In the genomic region with DNA sequence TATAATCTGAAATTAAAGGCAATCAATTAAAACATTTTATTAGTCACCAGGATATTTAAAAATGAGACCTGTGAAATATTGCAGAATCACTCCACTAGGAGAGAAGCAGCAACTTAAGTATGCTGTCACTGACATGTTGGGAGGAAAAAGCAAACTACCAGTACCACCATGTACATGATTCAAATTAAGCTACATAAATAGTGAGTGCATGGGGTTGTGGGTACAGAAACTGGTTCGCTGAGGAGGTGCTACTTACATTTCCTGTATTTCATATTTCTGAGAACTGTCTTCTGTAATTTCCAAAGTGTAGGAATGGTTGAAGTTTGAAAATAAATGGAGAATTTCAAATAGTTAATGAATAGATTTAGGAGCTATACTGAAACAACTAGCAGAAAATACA, we compare ENCODE assay signal across 9 cellular contexts. TPM values are rescaled to one million over a fixed set of nuclear protein-coding genes. Genes with fewer than 3 reads are reported as not detected.
DNase-seq lines count a peak whose midpoint lies in the region; ATAC-seq, FAIRE-seq and TF ChIP-seq lines count a peak whose summit lies in the region.
"Had no signal": no experiment of that assay in that cellular context is flagged by ENCODE, and none has a peak within 500 bp of the region (broad histone marks: within the 10 kb centered on the region; RNA-seq: fewer than 3 reads in every experiment).

No MANE protein-coding gene starts in this region.

- H3K9me3 Mint-ChIP-seq in CD14-positive monocyte = no peaks in the 10 kb centered on the region
- H3K9me3 Mint-ChIP-seq in natural killer cell treated with Interleukin-12 subunit alpha and Interleukin-12 subunit beta and Interleukin-15 and Interleukin-18, amount 100 ng/mL, for 72 hours = no peaks in the 10 kb centered on the region

- FAIRE-seq in GM12878 (lab: Jason Lieb, UNC) = no peak

- no peaks in the 10 kb centered on the region for H3K27me3 ChIP-seq in HAP-1 (ENCODE audit: low read depth)
- no peaks in the 10 kb centered on the region for H3K27me3 ChIP-seq in GM12878 (replicated peaks in 1 of 2; ENCODE audit: control insufficient read depth in 2 of 2, insufficient read depth in 2 of 2, low read length in 1 of 2)

- peak; percentile 34 for ATAC-seq in GM12878
- ATAC-seq in natural killer cell treated with Interleukin-12 subunit alpha and Interleukin-12 subunit beta and Interleukin-15 and Interleukin-18, amount 100 ng/mL, for 72 hours = no peak
- no peak for ATAC-seq in HG02884 (IDR thresholded peaks at IDR 0.05; ENCODE audit: unreplicated experiment)

- peaks cover 0 to 4% (median 0%) of the 10 kb centered on the region in 3 donors for H3K27me3 Mint-ChIP-seq in CD14-positive monocyte (ENCODE audit: low read depth in 3 of 3)
- H3K27me3 Mint-ChIP-seq in natural killer cell treated with Interleukin-12 subunit alpha and Interleukin-12 subunit beta and Interleukin-15 and Interleukin-18, amount 100 ng/mL, for 72 hours = no peaks in the 10 kb centered on the region

- TF ChIP-seq EP300 in GM12878 (IDR thresholded peaks at IDR 0.05; ENCODE audit: borderline replicate concordance in 1 of 2, control insufficient read depth in 1 of 2, low read depth in 2 of 2, low read length in 2 of 2) = no peak

- peak overlapping the region; percentile 91 for H3K4me2 ChIP-seq in GM12878 (ENCODE audit: control insufficient read depth, insufficient read depth)

- H3K4me3 ChIP-seq in HAP-1 (peak overlapping the region; percentile 86), GM12878 (peak overlapping the region; percentile 93)

- no peaks in the 10 kb centered on the region for H3K36me3 ChIP-seq in HAP-1 (replicated peaks)
- no peaks in the 10 kb centered on the region for H3K36me3 ChIP-seq in GM12878 (ENCODE audit: control insufficient read depth in 2 of 2, insufficient read depth in 2 of 2, low read length in 1 of 2)

- DNase-seq in CD14-positive monocyte (ENCODE audit: low spot score) (no peak), HAP-1 (ENCODE audit: low spot score in 2 of 2) (no peak), GM12878 (ENCODE audit: low read depth, low spot score) (no peak), NCI-H146 treated with DMSO at 0.1 percent for 48 hours (lab: John Stamatoyannopoulos, UW; ENCODE audit: unreplicated experiment) (no peak), HEK293T (ENCODE audit: extremely low spot score) (no peak), NCI-H526 (lab: John Stamatoyannopoulos, UW) (no peak)
- DNase-seq in natural killer cell treated with Interleukin-12 subunit alpha and Interleukin-12 subunit beta and Interleukin-15 and Interleukin-18, amount 100 ng/mL, for 72 hours (ENCODE audit: low spot score) = no peak
- DNase-seq: SHP77 treated with DMSO at 0.1 percent for 48 hours had no signal

- intact Hi-C loops in CD14-positive monocyte (cut with micrococcal nuclease) (no loop called here), GM12878 (cut with micrococcal nuclease; ENCODE audit: unreplicated experiment) (loop anchor here (2.0 kb wide), 1 partner anchor 186 kb away; no protein-coding TSS in a partner anchor)

- peak overlapping the region; percentile 100 for H3K27ac ChIP-seq in GM12878 (ENCODE audit: control insufficient read depth, insufficient read depth)

- TF ChIP-seq RAD21 in GM12878 (IDR thresholded peaks at IDR 0.05; ENCODE audit: insufficient read depth, low read depth, low read length) = no peak

- POLR2A ChIA-PET in GM12878 (lab: Charles Lee) = interaction anchor here (0.7 to 3.4 kb wide), 18 partner anchors 9 to 852 kb away, joined by 3 to 27 read pairs (median 4); no protein-coding TSS in a partner anchor
- POLR2A ChIA-PET in HEK293T (lab: Yijun Ruan, JAX) = interaction anchor here (1.0 to 2.0 kb wide), 7 partner anchors 9 to 249 kb away, joined by 3 to 11 read pairs (median 5); a partner anchor contains a TSS

- H3K4me1 Mint-ChIP-seq in CD14-positive monocyte = peaks cover 42% of the 10 kb centered on the region
- H3K4me1 Mint-ChIP-seq in natural killer cell treated with Interleukin-12 subunit alpha and Interleukin-12 subunit beta and Interleukin-15 and Interleukin-18, amount 100 ng/mL, for 72 hours (ENCODE audit: low read depth in 2 of 2) = peaks cover 21 to 33% of the 10 kb centered on the region in 2 donors

- in situ Hi-C loops in HAP-1 (cut with MboI; ENCODE audit: low sequenced_read_pairs) (loop anchor here (25.0 kb wide), 2 partner anchors 247 to 547 kb away; no protein-coding TSS in a partner anchor), GM12878 (cut with MboI) (loop anchor here (10.0 to 25.0 kb wide), 2 partner anchors 54 to 247 kb away; no protein-coding TSS in a partner anchor)

- H3K9me3 ChIP-seq in HAP-1 (no peaks in the 10 kb centered on the region), GM12878 (replicated peaks; ENCODE audit: control insufficient read depth, insufficient read depth, low read length) (no peaks in the 10 kb centered on the region)

- peak overlapping the region in 1 of 2 donors; percentile 91 for H3K4me3 Mint-ChIP-seq in CD14-positive monocyte
- peak overlapping the region; percentile 97 for H3K4me3 Mint-ChIP-seq in natural killer cell treated with Interleukin-12 subunit alpha and Interleukin-12 subunit beta and Interleukin-15 and Interleukin-18, amount 100 ng/mL, for 72 hours

- H3K36me3 Mint-ChIP-seq in CD14-positive monocyte = no peaks in the 10 kb centered on the region
- no peaks in the 10 kb centered on the region for H3K36me3 Mint-ChIP-seq in natural killer cell treated with Interleukin-12 subunit alpha and Interleukin-12 subunit beta and Interleukin-15 and Interleukin-18, amount 100 ng/mL, for 72 hours

- H3K27ac Mint-ChIP-seq in CD14-positive monocyte = peak overlapping the region; percentile 5 to 99 (median 80)
- peak overlapping the region; percentile 95 to 96 for H3K27ac Mint-ChIP-seq in natural killer cell treated with Interleukin-12 subunit alpha and Interleukin-12 subunit beta and Interleukin-15 and Interleukin-18, amount 100 ng/mL, for 72 hours

- TF ChIP-seq POLR2A in GM12878 (IDR thresholded peaks at IDR 0.05; ENCODE audit: low read depth, low read length) = no peak

- peak overlapping the region; percentile 30; the same call in 1 of the 2 replicates for H2AFZ ChIP-seq in GM12878 (ENCODE audit: control insufficient read depth, low read depth, low read length)

- SMC1A ChIA-PET in GM12878 (lab: Charles Lee; ENCODE audit: uncharacterized antibody, unreplicated experiment) = interaction anchor here (0.7 to 8.9 kb wide), 26 partner anchors 9 to 248 kb away, joined by 3 to 244 read pairs (median 5); a partner anchor contains a TSS

- H3K9ac ChIP-seq in GM12878 (ENCODE audit: control insufficient read depth, insufficient read depth, low read length) = peak overlapping the region; percentile 100

- CTCF ChIA-PET in GM12878 (lab: Yijun Ruan, JAX) = interaction anchor here (0.8 to 2.7 kb wide), 5 partner anchors 97 to 249 kb away, joined by 3 to 16 read pairs (median 5); a partner anchor contains a TSS
- CTCF ChIA-PET in HEK293T (lab: Yijun Ruan, JAX) = no interaction called here

- H3K4me1 ChIP-seq in HAP-1 = peaks cover 58% of the 10 kb centered on the region
- peaks cover 20% of the 10 kb centered on the region for H3K4me1 ChIP-seq in GM12878 (ENCODE audit: control insufficient read depth, insufficient read depth, low read length)

- H3K79me2 ChIP-seq in GM12878 (ENCODE audit: control insufficient read depth, insufficient read depth, low read length) = peaks cover 1% of the 10 kb centered on the region

- 22% methylated on average over 1 of the region's 1 CpG for WGBS in GM12878 (ENCODE audit: insufficient coverage, insufficient replicate concordance, low lambda C conversion rate, missing lambda C conversion rate)

- H4K20me1 ChIP-seq in GM12878 (ENCODE audit: control insufficient read depth, insufficient read depth) = no peaks in the 10 kb centered on the region

- TF ChIP-seq CTCF in CD14-positive monocyte (IDR thresholded peaks at IDR 0.05) (no peak), GM12878 (IDR thresholded peaks at IDR 0.05 in 2 of 3, conservative IDR thresholded peaks at IDR 0.05 in 1 of 3; ENCODE audit: control insufficient read depth in 2 of 3, extremely low read depth in 1 of 3, insufficient read depth in 1 of 3, low read depth in 3 of 3, low read length in 3 of 3) (no peak)

- BruUV-seq in GM12878 (replicated peaks; lab: Mats Ljungman, UMichigan) = no TSS peak

- RAD21 ChIA-PET in GM12878 (lab: Charles Lee; ENCODE audit: unreplicated experiment) = interaction anchor here (0.9 to 7.1 kb wide), 21 partner anchors 9 to 962 kb away, joined by 3 to 36 read pairs (median 5); a partner anchor contains a TSS

TF ChIP-seq in GM12878, 131 proteins besides CTCF, POLR2A, EP300 and RAD21 (continues in another document):
- TF ChIP-seq CBFB (IDR thresholded peaks at IDR 0.05; ENCODE audit: low read depth) = no peak

TF ChIP-seq in HEK293T, 16 proteins besides CTCF, POLR2A, EP300 and RAD21 (continues in another document):
- no peak for TF ChIP-seq FOXK2 (IDR thresholded peaks at IDR 0.05)
- no peak for TF ChIP-seq LEF1 (IDR thresholded peaks at IDR 0.05; ENCODE audit: borderline replicate concordance)
- no peak for TF ChIP-seq SUZ12 (IDR thresholded peaks at IDR 0.05)
- TF ChIP-seq HDGF (IDR thresholded peaks at IDR 0.05; ENCODE audit: borderline replicate concordance) = no peak
- TF ChIP-seq CTBP1 (IDR thresholded peaks at IDR 0.05; ENCODE audit: borderline replicate concordance) = no peak
- TF ChIP-seq ARNT (IDR thresholded peaks at IDR 0.05) = no peak
- TF ChIP-seq SP1 (IDR thresholded peaks at IDR 0.05) = no peak
- no peak for TF ChIP-seq TARDBP (IDR thresholded peaks at IDR 0.05)

RNA-seq across cellular contexts. Expression of a gene that starts 7.9 kb away (rescaled TPM):
- polyA plus RNA-seq in CD14-positive monocyte (10 to 100 TPM; 12.1 to 21.6 TPM), GM12878 (2011; rRNA removed) (3.4 and 4.0 TPM in 2 replicates), GM12878 (2014; fragmentation: Illumina TruSeq; extraction: Trizol) (0.91 and 1.3 TPM in 2 replicates), GM12878 (2014; fragmentation: Nextera tagmentation; extraction: Ambion mirVana) (under 1 TPM; 0.40 to 0.42 TPM), GM12878 (2014; rRNA removed) (0.70 and 0.71 TPM in 2 replicates), GM12878 (2016; fragmentation: Nextera tagmentation; extraction: Ambion mirVana) (under 1 TPM; 0.15 to 0.45 TPM)
- total RNA-seq in GM12878 (2013; cell fraction: nucleolus; rRNA removed) = 3.3 and 5.1 TPM in 2 replicates
- total RNA-seq in GM12878 (2014; rRNA removed) (0.44 and 0.68 TPM in 2 replicates), GM12878 (2014; rRNA removed; fragmentation: Illumina TruSeq; extraction: Trizol) (0.41 and 0.49 TPM in 2 replicates), GM12878 (2021) (1.4 TPM in 2 replicates)
- 0.35 TPM for polyA plus RNA-seq in GM12878 (2011; ENCODE audit: low read depth)
- polyA plus RNA-seq in GM12878 (2011; cell fraction: cytosol; rRNA removed) = 3.2 TPM in 2 replicates
- polyA plus RNA-seq in GM12878 (2011; cell fraction: nucleus; rRNA removed) = 16.2 and 18.4 TPM in 2 replicates
- 0.66 and 2.4 TPM in 2 replicates for polyA plus RNA-seq in GM12878 (2012)
- 3.4 and 4.8 TPM in 2 replicates for polyA minus RNA-seq in GM12878 (2011; rRNA and poly(A)+ RNA removed)
- polyA minus RNA-seq in GM12878 (2011; cell fraction: cytosol; rRNA and poly(A)+ RNA removed) = 2.5 and 3.1 TPM in 2 replicates
- 11.5 and 16.0 TPM in 2 replicates for polyA minus RNA-seq in GM12878 (2011; cell fraction: nucleus; rRNA and poly(A)+ RNA removed)
- total RNA-seq in natural killer cell treated with Interleukin-12 subunit alpha and Interleukin-12 subunit beta and Interleukin-15 and Interleukin-18, amount 100 ng/mL, for 72 hours = 1 to 10 TPM; 2.7 to 4.2 TPM
